In genomic region chr7:112715525-112715924, GRCh38 we compare ENCODE assay signal across 1 cellular context.
TF ChIP-seq lines count a peak whose summit lies in the region.

No MANE protein-coding gene starts in this region.

TF ChIP-seq in GM23338, 12 proteins besides CTCF, POLR2A, EP300 and RAD21 (continued from another document):
- TF ChIP-seq REST (IDR thresholded peaks at IDR 0.05; ENCODE audit: unreplicated experiment) (no peak), ZNF114 (CRISPR knock-in tag; IDR thresholded peaks at IDR 0.05) (no peak), CREB1 (CRISPR knock-in tag; IDR thresholded peaks at IDR 0.05; ENCODE audit: low read depth) (no peak), EZH2 (IDR thresholded peaks at IDR 0.05; ENCODE audit: low read depth, unreplicated experiment) (no peak)
